ENCODE assay signal across 11 cellular contexts in genomic region chr14:22545842-22546721, GRCh38. TPM values are rescaled to one million over a fixed set of nuclear protein-coding genes. Genes with fewer than 3 reads are reported as not detected.
DNase-seq lines count a peak whose midpoint lies in the region; ATAC-seq and TF ChIP-seq lines count a peak whose summit lies in the region.
"Had no signal": no experiment of that assay in that cellular context is flagged by ENCODE, and none has a peak within 500 bp of the region (broad histone marks: within the 10 kb centered on the region; RNA-seq: fewer than 3 reads in every experiment).

No MANE protein-coding gene starts in this region.

- H3K9me2 ChIP-seq in SK-N-SH: no peaks in the 10 kb centered on the region

- no peaks in the 10 kb centered on the region for H4K20me1 ChIP-seq in SK-N-SH (ENCODE audit: insufficient read depth)

- H3K36me3 ChIP-seq in SK-N-SH (replicated peaks in 1 of 2; ENCODE audit: control insufficient read depth in 1 of 2, insufficient read depth in 2 of 2, low read length in 1 of 2): no peaks in the 10 kb centered on the region

- no peak for TF ChIP-seq CTCF in CD4-positive, alpha-beta T cell (IDR thresholded peaks at IDR 0.05)
- TF ChIP-seq CTCF in SK-N-SH (IDR thresholded peaks at IDR 0.05) (no peak), endothelial cell (IDR thresholded peaks at IDR 0.05; ENCODE audit: unreplicated experiment) (no peak), omental fat pad (IDR thresholded peaks at IDR 0.05) (no peak)

- TF ChIP-seq RAD21 in SK-N-SH (IDR thresholded peaks at IDR 0.05; ENCODE audit: low read length): no peak

- H3K4me3 ChIP-seq in SK-N-SH (ENCODE audit: low read depth in 2 of 2, low read length in 1 of 2): no peak overlapping the region
- H3K4me3 ChIP-seq: GM12878 had no signal

- H3K27me3 ChIP-seq in CD4-positive, alpha-beta T cell (ENCODE audit: control insufficient read depth, insufficient read depth, low read length): no peaks in the 10 kb centered on the region
- no peaks in the 10 kb centered on the region for H3K27me3 ChIP-seq in SK-N-SH (ENCODE audit: insufficient read depth)

- peak overlapping the region; percentile 75 for H3K4me3 Mint-ChIP-seq in CD4-positive, alpha-beta T cell
- H3K4me3 Mint-ChIP-seq in endothelial cell (ENCODE audit: unreplicated experiment): no peak overlapping the region

- peak overlapping the region; percentile 42; the same call in 1 of the 2 replicates for H2AFZ ChIP-seq in SK-N-SH (ENCODE audit: low read depth)

- POLR2A ChIA-PET in CD4-positive, alpha-beta T cell (lab: Charles Lee): interaction anchor here (0.8 to 13.3 kb wide), 17 partner anchors 6 to 797 kb away, joined by 3 to 613 read pairs (median 4); partner anchors contain the start of gene OXA1L
- POLR2A ChIA-PET in SK-N-SH (lab: Yijun Ruan, JAX): no interaction called here

- H3K79me2 ChIP-seq in SK-N-SH (ENCODE audit: insufficient read depth): no peaks in the 10 kb centered on the region

- CTCF ChIA-PET in CD4-positive, alpha-beta T cell (lab: Charles Lee): interaction anchor here (0.9 to 5.5 kb wide), 8 partner anchors 10 to 721 kb away, joined by 3 to 34 read pairs (median 3); no protein-coding TSS in a partner anchor
- CTCF ChIA-PET in SK-N-SH (lab: Yijun Ruan, JAX): interaction anchor here (0.5 to 4.9 kb wide), 5 partner anchors 10 to 1166 kb away, joined by 3 to 44 read pairs (median 4); no protein-coding TSS in a partner anchor

- peak overlapping the region; percentile 99 for H3K27ac ChIP-seq in CD4-positive, alpha-beta T cell (ENCODE audit: low read depth, low read length)
- peak overlapping the region in 1 of 2 experiments; percentile 82; a peak in 2 of 4 replicates for H3K27ac ChIP-seq in SK-N-SH (ENCODE audit: low read depth in 2 of 2, low read length in 1 of 2)

- H3K9me3 ChIP-seq in CD4-positive, alpha-beta T cell (ENCODE audit: control insufficient read depth, low read length): no peaks in the 10 kb centered on the region
- H3K9me3 ChIP-seq in SK-N-SH: no peaks in the 10 kb centered on the region

- DNase-seq in CD4-positive, alpha-beta T cell: no peak
- DNase-seq in SK-N-SH (no peak), endothelial cell (ENCODE audit: low spot score) (peak; percentile 34), omental fat pad (ENCODE audit: low spot score) (no peak), retina (no peak)
- DNase-seq: anterior cingulate cortex, NCI-H187 had no signal

- peaks cover 100% of the 10 kb centered on the region for H3K36me3 Mint-ChIP-seq in CD4-positive, alpha-beta T cell (ENCODE audit: low read depth)
- no peaks in the 10 kb centered on the region for H3K36me3 Mint-ChIP-seq in endothelial cell (ENCODE audit: low read depth, unreplicated experiment)

- peaks cover 99% of the 10 kb centered on the region for H3K4me1 Mint-ChIP-seq in CD4-positive, alpha-beta T cell (ENCODE audit: low read depth)
- peaks cover 69% of the 10 kb centered on the region for H3K4me1 Mint-ChIP-seq in endothelial cell (ENCODE audit: unreplicated experiment)

- H3K4me2 ChIP-seq in SK-N-SH: peak overlapping the region; percentile 31; the same call in 1 of the 2 replicates

- 55% methylated on average over 8 of the region's 9 CpGs for WGBS in SK-N-SH (ENCODE audit: low lambda C conversion rate)

- H3K27me3 Mint-ChIP-seq in CD4-positive, alpha-beta T cell: no peaks in the 10 kb centered on the region
- H3K27me3 Mint-ChIP-seq in endothelial cell (ENCODE audit: unreplicated experiment): peaks cover 9% of the 10 kb centered on the region

- peak overlapping the region; percentile 93 for H3K27ac Mint-ChIP-seq in CD4-positive, alpha-beta T cell
- peak overlapping the region; percentile 93 for H3K27ac Mint-ChIP-seq in endothelial cell (ENCODE audit: unreplicated experiment)

- peaks cover 23% of the 10 kb centered on the region for H3F3A ChIP-seq in SK-N-SH (replicated peaks; ENCODE audit: insufficient read depth)

- ATAC-seq in CD4-positive, alpha-beta T cell (ENCODE audit: poor library complexity): no peak
- peak; percentile 44 for ATAC-seq in omental fat pad (ENCODE audit: low FRiP score)
- ATAC-seq in HG03175 (IDR thresholded peaks at IDR 0.05; ENCODE audit: unreplicated experiment): no peak
- ATAC-seq in HG03565 (IDR thresholded peaks at IDR 0.05; ENCODE audit: unreplicated experiment): no peak
- ATAC-seq in HG03039 (IDR thresholded peaks at IDR 0.05; ENCODE audit: unreplicated experiment): no peak
- ATAC-seq: GM12878 had no signal

- no peaks in the 10 kb centered on the region for H3K9me3 Mint-ChIP-seq in CD4-positive, alpha-beta T cell
- no peaks in the 10 kb centered on the region for H3K9me3 Mint-ChIP-seq in endothelial cell (ENCODE audit: unreplicated experiment)

- peaks cover 0 to 55% of the 10 kb centered on the region in 2 experiments; a peak in 3 of 4 replicates for H3K4me1 ChIP-seq in SK-N-SH (ENCODE audit: control insufficient read depth in 1 of 2, insufficient read depth in 2 of 2, low read depth in 1 of 2, low read length in 1 of 2)

- TF ChIP-seq EP300 in SK-N-SH (IDR thresholded peaks at IDR 0.05; ENCODE audit: borderline replicate concordance in 1 of 2, low read depth in 1 of 2, low read length in 1 of 2): no peak

- peak overlapping the region; percentile 23; the same call in 1 of the 2 replicates for H3K9ac ChIP-seq in SK-N-SH

- intact Hi-C loops in CD4-positive, alpha-beta T cell (cut with DNase I, micrococcal nuclease): loop anchor here in 1 of 2 experiments (1.0 to 5.0 kb wide), 3 partner anchors 9 to 34 kb away; no protein-coding TSS in a partner anchor

TF ChIP-seq in SK-N-SH, 30 proteins besides CTCF, POLR2A, EP300 and RAD21:
- TF ChIP-seq FOSL2 (IDR thresholded peaks at IDR 0.05; ENCODE audit: borderline replicate concordance, low read depth): peak; percentile 25; the same call in 1 of the 2 replicates
- TF ChIP-seq JUND (IDR thresholded peaks at IDR 0.05): 0 out of 2 replicates have a peak, but pooled peaks have one; percentile 9
- no peak for TF ChIP-seq YY1 (IDR thresholded peaks at IDR 0.05; ENCODE audit: low read depth)

RNA-seq across cellular contexts. Expression of gene DAD1, which starts 42.9 kb away (rescaled TPM):
- total RNA-seq in CD4-positive, alpha-beta T cell: 10 to 100 TPM; 41.8 to 44.1 TPM
- polyA plus RNA-seq in SK-N-SH (2012; rRNA removed): 406 and 478 TPM in 2 replicates
- 402 and 422 TPM in 2 replicates for polyA plus RNA-seq in SK-N-SH (2012; cell fraction: cytosol; rRNA removed)
- polyA plus RNA-seq in SK-N-SH (2012; cell fraction: nucleus; rRNA removed): 149 and 190 TPM in 2 replicates
- 250 TPM for total RNA-seq in endothelial cell (ENCODE audit: unreplicated experiment)
- total RNA-seq in omental fat pad: 100 to 1,000 TPM; 156 to 272 (median 244) TPM

RNA-seq across cellular contexts. Expression of gene ABHD4, which starts 52.0 kb away (rescaled TPM):
- 1 to 10 TPM; 7.1 to 8.9 TPM for total RNA-seq in CD4-positive, alpha-beta T cell
- polyA plus RNA-seq in SK-N-SH (2012; rRNA removed): 15.0 and 18.8 TPM in 2 replicates
- polyA plus RNA-seq in SK-N-SH (2012; cell fraction: cytosol; rRNA removed): 8.3 and 12.0 TPM in 2 replicates
- 14.3 and 16.8 TPM in 2 replicates for polyA plus RNA-seq in SK-N-SH (2012; cell fraction: nucleus; rRNA removed)
- total RNA-seq in endothelial cell (ENCODE audit: unreplicated experiment): 77.7 TPM
- 10 to 100 TPM; 14.9 to 33.5 (median 21.1) TPM for total RNA-seq in omental fat pad
